ENCODE assay signal across 8 cellular contexts in genomic region chr20:63707558-63708300, GRCh38. TPM values are rescaled to one million over a fixed set of nuclear protein-coding genes. Genes with fewer than 3 reads are reported as not detected.
A peak's percentile ranks its signal among the peaks of the same experiment; 100 is the strongest.
DNase-seq lines count a peak whose midpoint lies in the region; ATAC-seq and TF ChIP-seq lines count a peak whose summit lies in the region.

Gene ARFRP1, minus strand, starts transcription at chr20:63707976. Its CDS starts 885 bp downstream, at chr20:63707091.
Gene ZGPAT, plus strand, starts transcription at chr20:63708039. Its CDS starts 542 bp downstream, at chr20:63708581.

- H3K27ac Mint-ChIP-seq in activated CD4-positive, alpha-beta T cell treated with anti-CD3 and anti-CD28 coated beads for 36 hours: peak within 1 kb of the TSS; percentile 90

- H3K4me3 Mint-ChIP-seq in activated CD4-positive, alpha-beta T cell treated with anti-CD3 and anti-CD28 coated beads for 36 hours: peak within 1 kb of the TSS; percentile 95

- POLR2A ChIA-PET in activated CD4-positive, alpha-beta T cell treated with anti-CD3 and anti-CD28 coated beads for 36 hours (lab: Charles Lee): interaction anchor here (0.6 to 1.7 kb wide), 6 partner anchors 11 to 331 kb away, joined by 3 to 10 read pairs (median 4); partner anchors contain the start of genes LIME1, RTEL1 and TPD52L2

- H3K9me3 Mint-ChIP-seq in activated CD4-positive, alpha-beta T cell treated with anti-CD3 and anti-CD28 coated beads for 36 hours (ENCODE audit: low read depth): peaks cover 3% of the 10 kb centered on the region

- no peaks in the 10 kb centered on the region for H3K27me3 Mint-ChIP-seq in activated CD4-positive, alpha-beta T cell treated with anti-CD3 and anti-CD28 coated beads for 36 hours

- TF ChIP-seq CTCF in AG09309 (IDR thresholded peaks at IDR 0.05; ENCODE audit: control insufficient read depth, insufficient read depth, low read depth, low read length, missing control alignments) (no peak), choroid plexus epithelial cell (conservative IDR thresholded peaks at IDR 0.05; ENCODE audit: low read depth, low read length) (no peak)

- CTCF ChIA-PET in activated CD4-positive, alpha-beta T cell treated with anti-CD3 and anti-CD28 coated beads for 36 hours (lab: Charles Lee): interaction anchor here (0.5 to 2.9 kb wide), 17 partner anchors 9 to 1892 kb away, joined by 3 to 14 read pairs (median 3); partner anchors contain the start of genes LIME1, PTK6 and TPD52L2

- ATAC-seq in GM19035 (IDR thresholded peaks at IDR 0.05; ENCODE audit: unreplicated experiment) (peak; percentile 68), HG03354 (IDR thresholded peaks at IDR 0.05; ENCODE audit: poor library complexity, severe bottlenecking, unreplicated experiment) (peak; percentile 75)
- ATAC-seq in activated CD4-positive, alpha-beta T cell treated with anti-CD3 and anti-CD28 coated beads for 36 hours: peak; percentile 89

- intact Hi-C loops in activated CD4-positive, alpha-beta T cell treated with anti-CD3 and anti-CD28 coated beads for 36 hours (cut with DNase I, micrococcal nuclease): loop anchor here (1.0 to 5.0 kb wide), 18 partner anchors 21 to 349 kb away; partner anchors contain the start of genes GMEB2 (in 1 of the 2), PRPF6 (in 1 of the 2), RTEL1 (in 1 of the 2) and TPD52L2 (in 1 of the 2)

- peaks cover 44% of the 10 kb centered on the region for H3K4me1 Mint-ChIP-seq in activated CD4-positive, alpha-beta T cell treated with anti-CD3 and anti-CD28 coated beads for 36 hours

- peak; percentile 17 for DNase-seq in AG09309 (ENCODE audit: low read depth)
- DNase-seq in NCI-H510A treated with DMSO at 0.1 percent for 48 hours (lab: John Stamatoyannopoulos, UW): peak; percentile 81
- DNase-seq in activated CD4-positive, alpha-beta T cell treated with anti-CD3 and anti-CD28 coated beads for 36 hours: peak; percentile 94
- DNase-seq in choroid plexus epithelial cell (ENCODE audit: low read depth): peak; percentile 81
- DNase-seq in kidney glomerular epithelial cell (lab: John Stamatoyannopoulos, UW): peak; percentile 43
- DNase-seq in stimulated activated CD4-positive, alpha-beta T cell treated with anti-CD3 and anti-CD28 coated beads, Interleukin-1b, Interleukin-23, amount 100 ng/mL, for 1 hour (ENCODE audit: low read depth in 2 of 2): peak; percentile 77 to 81

- peaks cover 57% of the 10 kb centered on the region for H3K36me3 Mint-ChIP-seq in activated CD4-positive, alpha-beta T cell treated with anti-CD3 and anti-CD28 coated beads for 36 hours (ENCODE audit: low read depth)

- peak within 1 kb of the TSS; percentile 60 for H3K4me3 ChIP-seq in AG09309 (ENCODE audit: control insufficient read depth, low read depth, low read length)
- H3K4me3 ChIP-seq in choroid plexus epithelial cell (ENCODE audit: low read depth, low read length): peak within 1 kb of the TSS; percentile 83

RNA-seq across cellular contexts. Expression of gene ARFRP1, which starts in this region (rescaled TPM):
- total RNA-seq in activated CD4-positive, alpha-beta T cell treated with anti-CD3 and anti-CD28 coated beads for 36 hours: 10 to 100 TPM; 36.4 to 52.0 TPM

RNA-seq across cellular contexts. Expression of gene ZGPAT, which starts in this region (rescaled TPM):
- total RNA-seq in activated CD4-positive, alpha-beta T cell treated with anti-CD3 and anti-CD28 coated beads for 36 hours: 10 to 100 TPM; 15.3 to 21.9 TPM

Comparison
In these comparisons a context has a peak if more than half of its experiments do, and no peak if none do; other contexts are left out.
1. Peak in every context shown above with its lines: DNase-seq, ATAC-seq and H3K4me3 ChIP-seq.
2. DNase-seq: peak in every context shown above with its lines; median percentile 94 in activated CD4-positive, alpha-beta T cell treated with anti-CD3 and anti-CD28 coated beads for 36 hours; 81 in NCI-H510A treated with DMSO at 0.1 percent for 48 hours; 81 in choroid plexus epithelial cell; 79 in stimulated activated CD4-positive, alpha-beta T cell treated with anti-CD3 and anti-CD28 coated beads, Interleukin-1b, Interleukin-23, amount 100 ng/mL, for 1 hour; 43 in kidney glomerular epithelial cell; 17 in AG09309.